ENCODE assay signal across 8 cellular contexts in the genomic region with DNA sequence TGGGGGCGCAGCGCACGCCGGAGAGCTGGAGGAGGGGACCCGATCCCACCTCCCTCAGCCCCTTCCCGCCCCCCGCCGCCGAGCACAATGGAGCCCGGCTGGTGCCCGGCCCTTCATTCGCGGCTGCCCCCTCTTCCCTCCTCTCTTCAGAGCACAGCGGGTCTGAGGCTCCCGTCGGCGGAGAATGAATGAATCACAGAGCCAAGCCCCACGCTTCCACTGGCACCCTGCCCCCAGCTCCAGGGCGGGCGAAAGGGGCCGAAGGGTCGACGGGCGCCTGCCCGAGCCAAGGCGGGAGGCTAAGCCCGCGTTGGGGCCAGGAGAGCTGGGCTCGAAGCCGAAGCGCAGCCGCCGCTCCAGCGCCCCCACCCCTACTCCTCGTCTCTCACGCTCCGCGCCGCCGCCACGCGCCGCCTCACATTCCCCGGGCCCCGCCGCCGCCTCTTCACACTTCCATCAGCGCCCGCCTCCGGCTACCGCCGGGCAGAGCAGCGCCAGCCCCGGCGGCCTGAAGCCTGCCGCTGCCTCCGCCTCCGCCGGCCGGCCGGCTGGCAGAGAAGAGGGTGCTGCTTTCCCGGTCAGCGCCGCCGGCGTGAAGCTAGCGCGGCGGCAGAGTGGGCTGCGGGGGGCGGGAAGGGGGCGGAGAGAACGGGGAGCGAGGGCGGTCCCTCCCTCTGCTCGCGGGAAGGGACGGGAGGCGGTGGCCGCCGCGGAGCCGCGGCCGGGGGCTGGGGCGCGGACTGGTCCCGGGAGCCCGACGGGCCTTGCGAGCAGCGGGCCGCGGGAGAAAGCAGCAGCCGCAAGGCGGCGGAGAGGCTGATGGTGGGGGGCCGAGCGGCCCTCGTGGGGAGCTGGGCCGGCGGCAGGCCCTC. TPM values are rescaled to one million over a fixed set of nuclear protein-coding genes. Genes with fewer than 3 reads are reported as not detected.
DNase-seq lines count a peak whose midpoint lies in the region; ATAC-seq, FAIRE-seq and TF ChIP-seq lines count a peak whose summit lies in the region.

A gene with protein sequence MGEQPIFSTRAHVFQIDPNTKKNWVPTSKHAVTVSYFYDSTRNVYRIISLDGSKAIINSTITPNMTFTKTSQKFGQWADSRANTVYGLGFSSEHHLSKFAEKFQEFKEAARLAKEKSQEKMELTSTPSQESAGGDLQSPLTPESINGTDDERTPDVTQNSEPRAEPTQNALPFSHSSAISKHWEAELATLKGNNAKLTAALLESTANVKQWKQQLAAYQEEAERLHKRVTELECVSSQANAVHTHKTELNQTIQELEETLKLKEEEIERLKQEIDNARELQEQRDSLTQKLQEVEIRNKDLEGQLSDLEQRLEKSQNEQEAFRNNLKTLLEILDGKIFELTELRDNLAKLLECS (minus strand): TSS at position 616 of the 872 bp plus-strand sequence. CDS start 1,360 bp downstream, outside the sequence.

- peaks cover 4% of the 10 kb centered on the region for H3F3A ChIP-seq in neural cell (ENCODE audit: insufficient read depth, low read length, poor library complexity, severe bottlenecking)

- H2AFZ ChIP-seq in neural cell (ENCODE audit: low read depth, low read length), result peak within 1 kb of the TSS; percentile 70

- DNase-seq in DMS 273 treated with DMSO at 0.1 percent for 48 hours (lab: John Stamatoyannopoulos, UW) (peak; percentile 54), HTR-8/SVneo (ENCODE audit: insufficient read length, low spot score) (peak; percentile 70), RKO (ENCODE audit: low spot score) (peak; percentile 73), fibroblast of pulmonary artery (ENCODE audit: low read depth) (peak; percentile 77), stomach (peak; percentile 76)
- DNase-seq in activated effector memory CD4-positive, alpha-beta T cell treated with Interleukin-2 at 50 U/mL for 16 hours, result peak; percentile 50

- no peak for TF ChIP-seq POLR2A in stomach (IDR thresholded peaks at IDR 0.05)

- H3K9ac ChIP-seq in neural cell (ENCODE audit: low read length), result peak within 1 kb of the TSS; percentile 96

- peaks cover 16% of the 10 kb centered on the region for H3K27me3 ChIP-seq in neural cell (ENCODE audit: insufficient read depth, low read depth, low read length)
- peaks cover 0 to 26% (median 12%) of the 10 kb centered on the region in 3 donors for H3K27me3 ChIP-seq in stomach

- peaks cover 0 to 42% (median 27%) of the 10 kb centered on the region in 4 donors for H3K4me1 ChIP-seq in stomach

- intact Hi-C loops in stomach (cut with DNase I; ENCODE audit: low total_unique reads), result no loop called here

- peak within 1 kb of the TSS; percentile 96 for H3K4me2 ChIP-seq in neural cell (ENCODE audit: low read length)

- H4K20me1 ChIP-seq in neural cell (ENCODE audit: insufficient read depth), result no peaks in the 10 kb centered on the region

- H3K27ac ChIP-seq in neural cell (ENCODE audit: low read length) (peak within 1 kb of the TSS; percentile 96), stomach (peak within 1 kb of the TSS; percentile 97 to 100 (median 98))

- H3K9me2 ChIP-seq in neural cell (ENCODE audit: insufficient read depth, low read length), result no peaks in the 10 kb centered on the region

- no peaks in the 10 kb centered on the region for H3K36me3 ChIP-seq in neural cell (ENCODE audit: insufficient read depth, low read length)
- no peaks in the 10 kb centered on the region for H3K36me3 ChIP-seq in stomach

- TF ChIP-seq EP300 in neural cell (conservative IDR thresholded peaks at IDR 0.05; ENCODE audit: poor library complexity, severe bottlenecking), result no peak
- TF ChIP-seq EP300 in stomach (IDR thresholded peaks at IDR 0.05), result no peak

- peak; percentile 48 for FAIRE-seq in HTR-8/SVneo (lab: Jason Lieb, UNC)

- ATAC-seq in GM21423 (IDR thresholded peaks at IDR 0.05; ENCODE audit: unreplicated experiment), result peak; percentile 58

- H3K79me2 ChIP-seq in neural cell (replicated peaks; ENCODE audit: insufficient read depth, low read length), result peaks cover 38% of the 10 kb centered on the region

- 0 to 1% (median 0%) methylated on average over 59 to 99 of the region's 102 CpGs for WGBS in stomach, 5 donors

- peak within 1 kb of the TSS; percentile 81 for H3K4me3 ChIP-seq in fibroblast of pulmonary artery (replicated peaks; ENCODE audit: low read depth, low read length)
- peak within 1 kb of the TSS; percentile 84 for H3K4me3 ChIP-seq in neural cell (ENCODE audit: low read length)
- H3K4me3 ChIP-seq in stomach, result peak within 1 kb of the TSS; percentile 80 to 95 (median 81)

- TF ChIP-seq CTCF in fibroblast of pulmonary artery (IDR thresholded peaks at IDR 0.05; ENCODE audit: low read length, missing control alignments), result no peak
- TF ChIP-seq CTCF in neural cell (IDR thresholded peaks at IDR 0.05; ENCODE audit: poor library complexity, severe bottlenecking), result no peak
- peak in 1 of 7 experiments; percentile 13 for TF ChIP-seq CTCF in stomach (IDR thresholded peaks at IDR 0.05)

- no peak for TF ChIP-seq RAD21 in neural cell (conservative IDR thresholded peaks at IDR 0.05)

- H3K9me3 ChIP-seq in neural cell (ENCODE audit: low read length) (no peaks in the 10 kb centered on the region), stomach (no peaks in the 10 kb centered on the region)

TF ChIP-seq in neural cell, 6 proteins besides CTCF, POLR2A, EP300 and RAD21:
- TF ChIP-seq EZH2 (IDR thresholded peaks at IDR 0.05; ENCODE audit: borderline replicate concordance, insufficient read depth, low read length, poor library complexity, severe bottlenecking) (no peak), POLR2AphosphoS5 (IDR thresholded peaks at IDR 0.05) (peak; percentile 4), TAF1 (IDR thresholded peaks at IDR 0.05; ENCODE audit: low read depth) (no peak), MXI1 (conservative IDR thresholded peaks at IDR 0.05; ENCODE audit: poor library complexity, severe bottlenecking) (peak; percentile 66), SMC3 (conservative IDR thresholded peaks at IDR 0.05; ENCODE audit: poor library complexity) (no peak)
- TF ChIP-seq, protein P1, sequence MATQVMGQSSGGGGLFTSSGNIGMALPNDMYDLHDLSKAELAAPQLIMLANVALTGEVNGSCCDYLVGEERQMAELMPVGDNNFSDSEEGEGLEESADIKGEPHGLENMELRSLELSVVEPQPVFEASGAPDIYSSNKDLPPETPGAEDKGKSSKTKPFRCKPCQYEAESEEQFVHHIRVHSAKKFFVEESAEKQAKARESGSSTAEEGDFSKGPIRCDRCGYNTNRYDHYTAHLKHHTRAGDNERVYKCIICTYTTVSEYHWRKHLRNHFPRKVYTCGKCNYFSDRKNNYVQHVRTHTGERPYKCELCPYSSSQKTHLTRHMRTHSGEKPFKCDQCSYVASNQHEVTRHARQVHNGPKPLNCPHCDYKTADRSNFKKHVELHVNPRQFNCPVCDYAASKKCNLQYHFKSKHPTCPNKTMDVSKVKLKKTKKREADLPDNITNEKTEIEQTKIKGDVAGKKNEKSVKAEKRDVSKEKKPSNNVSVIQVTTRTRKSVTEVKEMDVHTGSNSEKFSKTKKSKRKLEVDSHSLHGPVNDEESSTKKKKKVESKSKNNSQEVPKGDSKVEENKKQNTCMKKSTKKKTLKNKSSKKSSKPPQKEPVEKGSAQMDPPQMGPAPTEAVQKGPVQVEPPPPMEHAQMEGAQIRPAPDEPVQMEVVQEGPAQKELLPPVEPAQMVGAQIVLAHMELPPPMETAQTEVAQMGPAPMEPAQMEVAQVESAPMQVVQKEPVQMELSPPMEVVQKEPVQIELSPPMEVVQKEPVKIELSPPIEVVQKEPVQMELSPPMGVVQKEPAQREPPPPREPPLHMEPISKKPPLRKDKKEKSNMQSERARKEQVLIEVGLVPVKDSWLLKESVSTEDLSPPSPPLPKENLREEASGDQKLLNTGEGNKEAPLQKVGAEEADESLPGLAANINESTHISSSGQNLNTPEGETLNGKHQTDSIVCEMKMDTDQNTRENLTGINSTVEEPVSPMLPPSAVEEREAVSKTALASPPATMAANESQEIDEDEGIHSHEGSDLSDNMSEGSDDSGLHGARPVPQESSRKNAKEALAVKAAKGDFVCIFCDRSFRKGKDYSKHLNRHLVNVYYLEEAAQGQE (IDR thresholded peaks at IDR 0.05; ENCODE audit: borderline replicate concordance), result peak; percentile 7

RNA-seq across cellular contexts. Expression of the gene that starts here (rescaled TPM):
- polyA plus RNA-seq in neural cell (28.1 and 30.6 TPM in 2 replicates), stomach (1 to 10 TPM in 2 of 3 donors, under 1 TPM in 1; 0.85 to 2.3 (median 2.1) TPM)
- 77.9 and 84.5 TPM in 2 replicates for polyA minus RNA-seq in neural cell
- 10 to 100 TPM in 3 of 5 donors, 1 to 10 TPM in 2; 2.7 to 21.6 (median 13.6) TPM for total RNA-seq in stomach

Comparison
In these comparisons a context has a peak if more than half of its experiments do, and no peak if none do; other contexts are left out.
1. Peak in every context shown above with its lines: DNase-seq, ATAC-seq, H3K4me3 ChIP-seq and H3K27ac ChIP-seq.